13 cellular contexts compared by ENCODE assay signal in genomic region chr1:17425806-17426205, GRCh38. TPM values are rescaled to one million over a fixed set of nuclear protein-coding genes. Genes with fewer than 3 reads are reported as not detected.
"Had no signal": no experiment of that assay in that cellular context is flagged by ENCODE, and none has a peak within 500 bp of the region (broad histone marks: within the 10 kb centered on the region; RNA-seq: fewer than 3 reads in every experiment).

No MANE protein-coding gene starts in this region.

- FAIRE-seq: urothelium cell line had no signal

- H3K9me3 ChIP-seq: esophagus squamous epithelium, lower lobe of right lung, right atrium auricular region, thoracic aorta had no signal

- DNase-seq: activated CD4-positive, alpha-beta memory T cell treated with anti-CD3 and anti-CD28 coated beads for 36 hours; esophagus squamous epithelium; foreskin keratinocyte; immature natural killer cell; lower lobe of right lung; naive B cell; posterior cingulate gyrus; stimulated activated CD4-positive, alpha-beta T cell treated with anti-CD3 and anti-CD28 coated beads, Interleukin-1b, Interleukin-23, amount 100 ng/mL, for 48 hours; stimulated activated naive CD4-positive, alpha-beta T cell treated with Interleukin-2 at 50 U/mL for 16 hours had no signal

- H3K27me3 Mint-ChIP-seq: activated CD4-positive, alpha-beta memory T cell treated with anti-CD3 and anti-CD28 coated beads for 36 hours; activated naive CD4-positive, alpha-beta T cell treated with anti-CD3 and anti-CD28 coated beads, Interleukin-2, amount 50 U/mL, for 24 hours; naive B cell had no signal

- ATAC-seq: foreskin keratinocyte, lower lobe of right lung had no signal

- H3K27ac ChIP-seq: foreskin keratinocyte, lower lobe of right lung, right atrium auricular region, thoracic aorta had no signal

- H3K27me3 ChIP-seq: esophagus squamous epithelium, foreskin keratinocyte, right atrium auricular region had no signal

- H3K4me3 Mint-ChIP-seq: activated CD4-positive, alpha-beta memory T cell treated with anti-CD3 and anti-CD28 coated beads for 36 hours; activated naive CD4-positive, alpha-beta T cell treated with anti-CD3 and anti-CD28 coated beads, Interleukin-2, amount 50 U/mL, for 24 hours; immature natural killer cell; naive B cell had no signal

- H3K9me3 Mint-ChIP-seq: activated CD4-positive, alpha-beta memory T cell treated with anti-CD3 and anti-CD28 coated beads for 36 hours; activated naive CD4-positive, alpha-beta T cell treated with anti-CD3 and anti-CD28 coated beads, Interleukin-2, amount 50 U/mL, for 24 hours; immature natural killer cell; naive B cell had no signal

- H3K4me3 ChIP-seq: esophagus squamous epithelium, lower lobe of right lung, right atrium auricular region, thoracic aorta had no signal

- H3K27ac Mint-ChIP-seq: activated CD4-positive, alpha-beta memory T cell treated with anti-CD3 and anti-CD28 coated beads for 36 hours; activated naive CD4-positive, alpha-beta T cell treated with anti-CD3 and anti-CD28 coated beads, Interleukin-2, amount 50 U/mL, for 24 hours had no signal

- H3K4me1 ChIP-seq: foreskin keratinocyte had no signal

RNA-seq across cellular contexts. Expression of gene PADI6, which starts 53.8 kb away (rescaled TPM):
- total RNA-seq: activated CD4-positive, alpha-beta memory T cell treated with anti-CD3 and anti-CD28 coated beads for 36 hours; esophagus squamous epithelium; foreskin keratinocyte; lower lobe of right lung; right atrium auricular region; thoracic aorta had no signal
- polyA plus RNA-seq: foreskin keratinocyte had no signal
